Comparison of ENCODE assay signal across 1 cellular context in the genomic region with DNA sequence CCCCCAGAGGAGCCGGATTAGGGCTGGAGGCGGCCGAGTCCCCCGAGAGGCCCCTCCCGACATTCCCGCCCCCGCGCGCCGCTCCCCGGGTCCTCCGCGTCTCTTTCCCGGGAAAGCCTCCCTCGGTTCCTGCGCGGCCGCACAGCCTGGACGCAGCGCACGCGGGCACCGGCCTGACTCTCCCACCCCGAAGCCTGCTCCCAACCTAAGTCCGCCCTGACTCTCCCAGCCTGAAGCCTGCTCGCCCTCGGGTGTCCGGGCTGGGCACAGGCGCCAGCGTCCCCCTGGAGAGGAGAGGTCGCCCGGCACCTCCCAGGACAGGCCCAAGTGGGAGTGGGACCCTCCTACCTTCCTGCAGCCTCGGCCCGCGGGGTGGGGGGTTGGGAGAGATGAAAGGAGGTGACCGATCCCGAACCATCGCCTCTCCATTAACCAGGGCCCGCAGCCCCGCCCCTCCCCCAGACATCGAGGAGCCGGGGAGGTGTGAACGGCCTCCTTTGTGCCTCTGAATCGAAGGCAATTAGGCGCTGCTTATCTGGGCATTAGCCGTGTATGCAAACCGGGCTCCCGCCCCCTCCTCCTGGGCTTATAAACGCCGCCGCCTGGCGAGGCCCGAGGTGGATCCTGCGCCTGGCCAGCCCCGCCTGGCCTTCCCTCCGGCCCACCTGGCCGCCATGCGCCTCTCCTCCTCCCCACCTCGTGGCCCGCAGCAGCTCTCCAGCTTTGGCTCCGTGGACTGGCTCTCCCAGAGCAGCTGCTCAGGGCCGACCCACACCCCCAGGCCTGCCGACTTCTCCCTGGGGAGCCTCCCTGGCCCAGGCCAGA.
A peak's percentile ranks its signal among the peaks of the same experiment; 100 is the strongest.
TF ChIP-seq lines count a peak whose summit lies in the region.

A gene with protein sequence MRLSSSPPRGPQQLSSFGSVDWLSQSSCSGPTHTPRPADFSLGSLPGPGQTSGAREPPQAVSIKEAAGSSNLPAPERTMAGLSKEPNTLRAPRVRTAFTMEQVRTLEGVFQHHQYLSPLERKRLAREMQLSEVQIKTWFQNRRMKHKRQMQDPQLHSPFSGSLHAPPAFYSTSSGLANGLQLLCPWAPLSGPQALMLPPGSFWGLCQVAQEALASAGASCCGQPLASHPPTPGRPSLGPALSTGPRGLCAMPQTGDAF (plus strand): TSS at position 615 of the 825 bp plus-strand sequence. CDS start 60 bp downstream, at position 675.

TF ChIP-seq in WTC11, 78 proteins besides CTCF, POLR2A, EP300 and RAD21 (continued from another document):
- TF ChIP-seq, protein P1, sequence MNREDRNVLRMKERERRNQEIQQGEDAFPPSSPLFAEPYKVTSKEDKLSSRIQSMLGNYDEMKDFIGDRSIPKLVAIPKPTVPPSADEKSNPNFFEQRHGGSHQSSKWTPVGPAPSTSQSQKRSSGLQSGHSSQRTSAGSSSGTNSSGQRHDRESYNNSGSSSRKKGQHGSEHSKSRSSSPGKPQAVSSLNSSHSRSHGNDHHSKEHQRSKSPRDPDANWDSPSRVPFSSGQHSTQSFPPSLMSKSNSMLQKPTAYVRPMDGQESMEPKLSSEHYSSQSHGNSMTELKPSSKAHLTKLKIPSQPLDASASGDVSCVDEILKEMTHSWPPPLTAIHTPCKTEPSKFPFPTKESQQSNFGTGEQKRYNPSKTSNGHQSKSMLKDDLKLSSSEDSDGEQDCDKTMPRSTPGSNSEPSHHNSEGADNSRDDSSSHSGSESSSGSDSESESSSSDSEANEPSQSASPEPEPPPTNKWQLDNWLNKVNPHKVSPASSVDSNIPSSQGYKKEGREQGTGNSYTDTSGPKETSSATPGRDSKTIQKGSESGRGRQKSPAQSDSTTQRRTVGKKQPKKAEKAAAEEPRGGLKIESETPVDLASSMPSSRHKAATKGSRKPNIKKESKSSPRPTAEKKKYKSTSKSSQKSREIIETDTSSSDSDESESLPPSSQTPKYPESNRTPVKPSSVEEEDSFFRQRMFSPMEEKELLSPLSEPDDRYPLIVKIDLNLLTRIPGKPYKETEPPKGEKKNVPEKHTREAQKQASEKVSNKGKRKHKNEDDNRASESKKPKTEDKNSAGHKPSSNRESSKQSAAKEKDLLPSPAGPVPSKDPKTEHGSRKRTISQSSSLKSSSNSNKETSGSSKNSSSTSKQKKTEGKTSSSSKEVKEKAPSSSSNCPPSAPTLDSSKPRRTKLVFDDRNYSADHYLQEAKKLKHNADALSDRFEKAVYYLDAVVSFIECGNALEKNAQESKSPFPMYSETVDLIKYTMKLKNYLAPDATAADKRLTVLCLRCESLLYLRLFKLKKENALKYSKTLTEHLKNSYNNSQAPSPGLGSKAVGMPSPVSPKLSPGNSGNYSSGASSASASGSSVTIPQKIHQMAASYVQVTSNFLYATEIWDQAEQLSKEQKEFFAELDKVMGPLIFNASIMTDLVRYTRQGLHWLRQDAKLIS (CRISPR knock-in tag; IDR thresholded peaks at IDR 0.05; ENCODE audit: borderline replicate concordance), result peak; percentile 46; the same call in 1 of the 2 replicates
- TF ChIP-seq, protein P2, sequence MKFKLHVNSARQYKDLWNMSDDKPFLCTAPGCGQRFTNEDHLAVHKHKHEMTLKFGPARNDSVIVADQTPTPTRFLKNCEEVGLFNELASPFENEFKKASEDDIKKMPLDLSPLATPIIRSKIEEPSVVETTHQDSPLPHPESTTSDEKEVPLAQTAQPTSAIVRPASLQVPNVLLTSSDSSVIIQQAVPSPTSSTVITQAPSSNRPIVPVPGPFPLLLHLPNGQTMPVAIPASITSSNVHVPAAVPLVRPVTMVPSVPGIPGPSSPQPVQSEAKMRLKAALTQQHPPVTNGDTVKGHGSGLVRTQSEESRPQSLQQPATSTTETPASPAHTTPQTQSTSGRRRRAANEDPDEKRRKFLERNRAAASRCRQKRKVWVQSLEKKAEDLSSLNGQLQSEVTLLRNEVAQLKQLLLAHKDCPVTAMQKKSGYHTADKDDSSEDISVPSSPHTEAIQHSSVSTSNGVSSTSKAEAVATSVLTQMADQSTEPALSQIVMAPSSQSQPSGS (CRISPR knock-in tag; IDR thresholded peaks at IDR 0.05; ENCODE audit: borderline replicate concordance, low read depth), result 0 out of 2 replicates have a peak, but pooled peaks have one; percentile 51
- TF ChIP-seq KAT7 (CRISPR knock-in tag; IDR thresholded peaks at IDR 0.05; ENCODE audit: borderline replicate concordance), result 0 out of 2 replicates have a peak, but pooled peaks have one; percentile 63
- TF ChIP-seq ZNF396 (CRISPR knock-in tag; IDR thresholded peaks at IDR 0.05; ENCODE audit: borderline replicate concordance), result no peak
- TF ChIP-seq MYBL2 (CRISPR knock-in tag; IDR thresholded peaks at IDR 0.05), result peak; percentile 38; the same call in 1 of the 2 replicates
- TF ChIP-seq, protein P3, sequence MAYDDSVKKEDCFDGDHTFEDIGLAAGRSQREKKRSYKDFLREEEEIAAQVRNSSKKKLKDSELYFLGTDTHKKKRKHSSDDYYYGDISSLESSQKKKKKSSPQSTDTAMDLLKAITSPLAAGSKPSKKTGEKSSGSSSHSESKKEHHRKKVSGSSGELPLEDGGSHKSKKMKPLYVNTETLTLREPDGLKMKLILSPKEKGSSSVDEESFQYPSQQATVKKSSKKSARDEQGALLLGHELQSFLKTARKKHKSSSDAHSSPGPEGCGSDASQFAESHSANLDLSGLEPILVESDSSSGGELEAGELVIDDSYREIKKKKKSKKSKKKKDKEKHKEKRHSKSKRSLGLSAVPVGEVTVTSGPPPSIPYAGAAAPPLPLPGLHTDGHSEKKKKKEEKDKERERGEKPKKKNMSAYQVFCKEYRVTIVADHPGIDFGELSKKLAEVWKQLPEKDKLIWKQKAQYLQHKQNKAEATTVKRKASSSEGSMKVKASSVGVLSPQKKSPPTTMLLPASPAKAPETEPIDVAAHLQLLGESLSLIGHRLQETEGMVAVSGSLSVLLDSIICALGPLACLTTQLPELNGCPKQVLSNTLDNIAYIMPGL (CRISPR knock-in tag; IDR thresholded peaks at IDR 0.05), result peak; percentile 37; the same call in 1 of the 2 replicates
- TF ChIP-seq, protein P4, sequence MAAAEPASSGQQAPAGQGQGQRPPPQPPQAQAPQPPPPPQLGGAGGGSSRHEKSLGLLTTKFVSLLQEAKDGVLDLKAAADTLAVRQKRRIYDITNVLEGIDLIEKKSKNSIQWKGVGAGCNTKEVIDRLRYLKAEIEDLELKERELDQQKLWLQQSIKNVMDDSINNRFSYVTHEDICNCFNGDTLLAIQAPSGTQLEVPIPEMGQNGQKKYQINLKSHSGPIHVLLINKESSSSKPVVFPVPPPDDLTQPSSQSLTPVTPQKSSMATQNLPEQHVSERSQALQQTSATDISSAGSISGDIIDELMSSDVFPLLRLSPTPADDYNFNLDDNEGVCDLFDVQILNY (CRISPR knock-in tag; IDR thresholded peaks at IDR 0.05), result peak; percentile 71; the same call in 1 of the 2 replicates
- TF ChIP-seq, protein P5, sequence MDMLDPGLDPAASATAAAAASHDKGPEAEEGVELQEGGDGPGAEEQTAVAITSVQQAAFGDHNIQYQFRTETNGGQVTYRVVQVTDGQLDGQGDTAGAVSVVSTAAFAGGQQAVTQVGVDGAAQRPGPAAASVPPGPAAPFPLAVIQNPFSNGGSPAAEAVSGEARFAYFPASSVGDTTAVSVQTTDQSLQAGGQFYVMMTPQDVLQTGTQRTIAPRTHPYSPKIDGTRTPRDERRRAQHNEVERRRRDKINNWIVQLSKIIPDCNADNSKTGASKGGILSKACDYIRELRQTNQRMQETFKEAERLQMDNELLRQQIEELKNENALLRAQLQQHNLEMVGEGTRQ (CRISPR knock-in tag; IDR thresholded peaks at IDR 0.05), result 0 out of 2 replicates have a peak, but pooled peaks have one; percentile 11
- peak; percentile 75; the same call in 1 of the 2 replicates for TF ChIP-seq JUN (CRISPR knock-in tag; IDR thresholded peaks at IDR 0.05)
- no peak for TF ChIP-seq RORB (CRISPR knock-in tag; IDR thresholded peaks at IDR 0.05)
- TF ChIP-seq, protein P6, sequence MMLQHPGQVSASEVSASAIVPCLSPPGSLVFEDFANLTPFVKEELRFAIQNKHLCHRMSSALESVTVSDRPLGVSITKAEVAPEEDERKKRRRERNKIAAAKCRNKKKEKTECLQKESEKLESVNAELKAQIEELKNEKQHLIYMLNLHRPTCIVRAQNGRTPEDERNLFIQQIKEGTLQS (CRISPR knock-in tag; conservative IDR thresholded peaks at IDR 0.05), result no peak
- TF ChIP-seq, protein P7, sequence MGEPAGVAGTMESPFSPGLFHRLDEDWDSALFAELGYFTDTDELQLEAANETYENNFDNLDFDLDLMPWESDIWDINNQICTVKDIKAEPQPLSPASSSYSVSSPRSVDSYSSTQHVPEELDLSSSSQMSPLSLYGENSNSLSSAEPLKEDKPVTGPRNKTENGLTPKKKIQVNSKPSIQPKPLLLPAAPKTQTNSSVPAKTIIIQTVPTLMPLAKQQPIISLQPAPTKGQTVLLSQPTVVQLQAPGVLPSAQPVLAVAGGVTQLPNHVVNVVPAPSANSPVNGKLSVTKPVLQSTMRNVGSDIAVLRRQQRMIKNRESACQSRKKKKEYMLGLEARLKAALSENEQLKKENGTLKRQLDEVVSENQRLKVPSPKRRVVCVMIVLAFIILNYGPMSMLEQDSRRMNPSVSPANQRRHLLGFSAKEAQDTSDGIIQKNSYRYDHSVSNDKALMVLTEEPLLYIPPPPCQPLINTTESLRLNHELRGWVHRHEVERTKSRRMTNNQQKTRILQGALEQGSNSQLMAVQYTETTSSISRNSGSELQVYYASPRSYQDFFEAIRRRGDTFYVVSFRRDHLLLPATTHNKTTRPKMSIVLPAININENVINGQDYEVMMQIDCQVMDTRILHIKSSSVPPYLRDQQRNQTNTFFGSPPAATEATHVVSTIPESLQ (CRISPR knock-in tag; IDR thresholded peaks at IDR 0.05), result no peak
- no peak; the same call in 1 of the 2 replicates for TF ChIP-seq SP1 (CRISPR knock-in tag; conservative IDR thresholded peaks at IDR 0.05)
- peak; percentile 87; the same call in 1 of the 2 replicates for TF ChIP-seq ZNF219 (CRISPR knock-in tag; IDR thresholded peaks at IDR 0.05; ENCODE audit: borderline replicate concordance)
- TF ChIP-seq, protein P8, sequence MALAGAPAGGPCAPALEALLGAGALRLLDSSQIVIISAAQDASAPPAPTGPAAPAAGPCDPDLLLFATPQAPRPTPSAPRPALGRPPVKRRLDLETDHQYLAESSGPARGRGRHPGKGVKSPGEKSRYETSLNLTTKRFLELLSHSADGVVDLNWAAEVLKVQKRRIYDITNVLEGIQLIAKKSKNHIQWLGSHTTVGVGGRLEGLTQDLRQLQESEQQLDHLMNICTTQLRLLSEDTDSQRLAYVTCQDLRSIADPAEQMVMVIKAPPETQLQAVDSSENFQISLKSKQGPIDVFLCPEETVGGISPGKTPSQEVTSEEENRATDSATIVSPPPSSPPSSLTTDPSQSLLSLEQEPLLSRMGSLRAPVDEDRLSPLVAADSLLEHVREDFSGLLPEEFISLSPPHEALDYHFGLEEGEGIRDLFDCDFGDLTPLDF (CRISPR knock-in tag; IDR thresholded peaks at IDR 0.05), result peak; percentile 93
- peak; percentile 52; the same call in 1 of the 2 replicates for TF ChIP-seq TEAD1 (CRISPR knock-in tag; IDR thresholded peaks at IDR 0.05)
- peak; percentile 62 for TF ChIP-seq NR2C2 (CRISPR knock-in tag; IDR thresholded peaks at IDR 0.05)
